In the genomic region with DNA sequence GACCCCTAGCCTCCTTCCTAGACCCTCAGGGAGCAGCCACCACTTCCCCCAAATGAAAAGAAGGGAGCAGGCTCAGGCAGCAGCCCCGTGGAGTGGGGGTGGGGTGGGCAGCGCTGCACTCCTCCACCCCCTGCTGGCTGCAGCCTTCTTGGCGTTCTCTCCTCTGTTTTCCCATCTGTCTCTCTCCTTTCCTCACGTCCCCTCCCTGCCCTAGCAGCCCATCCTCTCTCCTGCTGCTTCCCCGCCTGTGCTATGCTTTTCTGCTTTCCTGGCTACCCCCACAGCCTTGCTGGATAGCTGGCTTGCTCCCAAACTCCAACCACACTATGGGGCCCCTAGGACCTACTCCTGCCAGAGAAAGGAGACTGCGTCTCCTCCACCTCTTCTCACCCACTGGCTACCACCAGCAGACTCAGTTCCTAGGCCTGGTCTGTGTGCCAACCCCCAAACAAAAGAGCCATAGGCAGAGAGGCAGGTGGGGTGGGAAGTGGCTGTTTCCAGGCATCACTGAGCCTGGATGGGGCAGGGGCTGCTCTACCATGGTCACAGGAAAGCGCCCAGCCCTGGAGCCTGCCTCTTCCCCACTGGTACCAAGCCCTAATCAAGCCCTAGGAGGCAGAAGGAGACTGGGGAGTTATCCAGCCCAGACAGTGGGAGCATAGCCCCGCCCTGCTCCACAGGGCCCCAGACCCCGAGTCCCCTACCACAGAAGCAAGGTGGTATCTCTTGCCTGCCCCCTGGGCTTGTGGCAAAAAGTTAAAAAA, we compare ENCODE assay signal across 7 cellular contexts. TPM values are rescaled to one million over a fixed set of nuclear protein-coding genes. Genes with fewer than 3 reads are reported as not detected.
DNase-seq lines count a peak whose midpoint lies in the region; ATAC-seq, FAIRE-seq and TF ChIP-seq lines count a peak whose summit lies in the region.
"Had no signal": no experiment of that assay in that cellular context is flagged by ENCODE, and none has a peak within 500 bp of the region (broad histone marks: within the 10 kb centered on the region; RNA-seq: fewer than 3 reads in every experiment).

No MANE protein-coding gene starts in this region.

- POLR2A ChIA-PET in A549 (lab: Yijun Ruan, JAX): no interaction called here
- POLR2A ChIA-PET in CD8-positive, alpha-beta memory T cell (lab: Charles Lee): no interaction called here

- TF ChIP-seq POLR2A in A549 (IDR thresholded peaks at IDR 0.05; ENCODE audit: low read length): no peak

- H3K36me3 ChIP-seq in CD8-positive, alpha-beta memory T cell (ENCODE audit: insufficient read depth, low read length): no peaks in the 10 kb centered on the region

- CTCF ChIA-PET in A549 (lab: Yijun Ruan, JAX): interaction anchor here (0.6 to 7.0 kb wide), 7 partner anchors 8 to 152 kb away, joined by 3 to 49 read pairs (median 22); a partner anchor contains a TSS
- CTCF ChIA-PET in CD8-positive, alpha-beta memory T cell (lab: Charles Lee): interaction anchor here (0.9 to 4.3 kb wide), 5 partner anchors 11 to 51 kb away, joined by 3 to 24 read pairs (median 4); a partner anchor contains a TSS

- H3K27me3 Mint-ChIP-seq in CD8-positive, alpha-beta memory T cell: peaks cover 5 to 6% of the 10 kb centered on the region in 2 donors
- H3K27me3 Mint-ChIP-seq in stimulated activated naive CD8-positive, alpha-beta T cell treated with anti-CD3 and anti-CD28 coated beads, Interleukin-15, amount 100 ng/mL, for 72 hours: peaks cover 18% of the 10 kb centered on the region
- H3K27me3 Mint-ChIP-seq: activated naive CD4-positive, alpha-beta T cell treated with anti-CD3 and anti-CD28 coated beads, Interleukin-2, amount 50 U/mL, for 24 hours had no signal

- no peaks in the 10 kb centered on the region for H3K27me3 ChIP-seq in CD8-positive, alpha-beta memory T cell (ENCODE audit: insufficient read depth, low read length, poor library complexity, severe bottlenecking)

- H3K4me1 Mint-ChIP-seq in CD8-positive, alpha-beta memory T cell: peaks cover 9 to 15% (median 10%) of the 10 kb centered on the region in 3 donors
- H3K4me1 Mint-ChIP-seq in stimulated activated effector memory CD8-positive, alpha-beta T cell treated with anti-CD3 and anti-CD28 coated beads, Interleukin-12 subunit alpha, Interleukin-12 subunit beta, amount 100 ng/mL, for 72 hours: peaks cover 11% of the 10 kb centered on the region
- H3K4me1 Mint-ChIP-seq in stimulated activated naive CD8-positive, alpha-beta T cell treated with anti-CD3 and anti-CD28 coated beads, Interleukin-15, amount 100 ng/mL, for 72 hours: peaks cover 18% of the 10 kb centered on the region

- H3K36me3 Mint-ChIP-seq in CD8-positive, alpha-beta memory T cell: no peaks in the 10 kb centered on the region
- H3K36me3 Mint-ChIP-seq in stimulated activated effector memory CD8-positive, alpha-beta T cell treated with anti-CD3 and anti-CD28 coated beads, Interleukin-12 subunit alpha, Interleukin-12 subunit beta, amount 100 ng/mL, for 72 hours: peaks cover 8% of the 10 kb centered on the region
- H3K36me3 Mint-ChIP-seq: activated naive CD4-positive, alpha-beta T cell treated with anti-CD3 and anti-CD28 coated beads, Interleukin-2, amount 50 U/mL, for 24 hours had no signal

- ATAC-seq in A549: peak; percentile 63 to 75; a peak in 4 of 6 replicates
- no peak for ATAC-seq in stimulated activated effector memory CD8-positive, alpha-beta T cell treated with anti-CD3 and anti-CD28 coated beads, Interleukin-12 subunit alpha, Interleukin-12 subunit beta, amount 100 ng/mL, for 72 hours
- no peak for ATAC-seq in stimulated activated naive CD8-positive, alpha-beta T cell treated with anti-CD3 and anti-CD28 coated beads, Interleukin-15, amount 100 ng/mL, for 72 hours

- no peak overlapping the region for H3K27ac ChIP-seq in A549
- H3K27ac ChIP-seq in CD8-positive, alpha-beta memory T cell (ENCODE audit: low read depth, low read length): no peak overlapping the region

- H3K4me2 ChIP-seq in A549: 0 out of 3 replicates have a peak overlapping the region, but pooled peaks have one; percentile 39

- TF ChIP-seq EP300 in A549 (IDR thresholded peaks at IDR 0.05): no peak

- TF ChIP-seq RAD21 in A549 (conservative IDR thresholded peaks at IDR 0.05 in 1 of 2, IDR thresholded peaks at IDR 0.05 in 1 of 2): no peak

- no peak overlapping the region for H3K4me3 Mint-ChIP-seq in CD8-positive, alpha-beta memory T cell
- H3K4me3 Mint-ChIP-seq in stimulated activated effector memory CD8-positive, alpha-beta T cell treated with anti-CD3 and anti-CD28 coated beads, Interleukin-12 subunit alpha, Interleukin-12 subunit beta, amount 100 ng/mL, for 72 hours: no peak overlapping the region
- H3K4me3 Mint-ChIP-seq in stimulated activated naive CD8-positive, alpha-beta T cell treated with anti-CD3 and anti-CD28 coated beads, Interleukin-15, amount 100 ng/mL, for 72 hours: no peak overlapping the region
- H3K4me3 Mint-ChIP-seq: activated naive CD4-positive, alpha-beta T cell treated with anti-CD3 and anti-CD28 coated beads, Interleukin-2, amount 50 U/mL, for 24 hours had no signal

- no peak overlapping the region for H3K4me3 ChIP-seq in A549
- H3K4me3 ChIP-seq in choroid plexus epithelial cell (ENCODE audit: low read depth, low read length): no peak overlapping the region
- H3K4me3 ChIP-seq in CD8-positive, alpha-beta memory T cell (ENCODE audit: low read length): no peak overlapping the region

- peaks cover 6% of the 10 kb centered on the region; the same call in 1 of the 3 replicates for H3K4me1 ChIP-seq in A549
- H3K4me1 ChIP-seq in CD8-positive, alpha-beta memory T cell (ENCODE audit: insufficient read depth, low read length): peaks cover 11% of the 10 kb centered on the region

- DNase-seq in A549 (ENCODE audit: low read depth in 1 of 2, low spot score in 1 of 2) (peak in 1 of 2 experiments; percentile 23), LHCN-M2 (ENCODE audit: low read depth) (peak; percentile 37), choroid plexus epithelial cell (ENCODE audit: low read depth) (peak; percentile 72)
- DNase-seq in CD8-positive, alpha-beta memory T cell: no peak
- no peak for DNase-seq in stimulated activated effector memory CD8-positive, alpha-beta T cell treated with anti-CD3 and anti-CD28 coated beads, Interleukin-12 subunit alpha, Interleukin-12 subunit beta, amount 100 ng/mL, for 72 hours (ENCODE audit: low spot score in 2 of 2)
- no peak for DNase-seq in stimulated activated naive CD8-positive, alpha-beta T cell treated with anti-CD3 and anti-CD28 coated beads, Interleukin-15, amount 100 ng/mL, for 72 hours

- 43% methylated on average over 9 of the region's 9 CpGs for WGBS in A549 (ENCODE audit: missing lambda C conversion rate)

- H3K27ac Mint-ChIP-seq in CD8-positive, alpha-beta memory T cell: peak overlapping the region in 1 of 8 donors; percentile 32
- no peak overlapping the region for H3K27ac Mint-ChIP-seq in stimulated activated effector memory CD8-positive, alpha-beta T cell treated with anti-CD3 and anti-CD28 coated beads, Interleukin-12 subunit alpha, Interleukin-12 subunit beta, amount 100 ng/mL, for 72 hours
- H3K27ac Mint-ChIP-seq in stimulated activated naive CD8-positive, alpha-beta T cell treated with anti-CD3 and anti-CD28 coated beads, Interleukin-15, amount 100 ng/mL, for 72 hours: no peak overlapping the region
- H3K27ac Mint-ChIP-seq: activated naive CD4-positive, alpha-beta T cell treated with anti-CD3 and anti-CD28 coated beads, Interleukin-2, amount 50 U/mL, for 24 hours had no signal

- no peaks in the 10 kb centered on the region for H3K9me3 ChIP-seq in A549
- H3K9me3 ChIP-seq in CD8-positive, alpha-beta memory T cell (ENCODE audit: low read length): no peaks in the 10 kb centered on the region

- H3K9me3 Mint-ChIP-seq in CD8-positive, alpha-beta memory T cell: no peaks in the 10 kb centered on the region
- H3K9me3 Mint-ChIP-seq in stimulated activated effector memory CD8-positive, alpha-beta T cell treated with anti-CD3 and anti-CD28 coated beads, Interleukin-12 subunit alpha, Interleukin-12 subunit beta, amount 100 ng/mL, for 72 hours: no peaks in the 10 kb centered on the region
- H3K9me3 Mint-ChIP-seq in stimulated activated naive CD8-positive, alpha-beta T cell treated with anti-CD3 and anti-CD28 coated beads, Interleukin-15, amount 100 ng/mL, for 72 hours: no peaks in the 10 kb centered on the region
- H3K9me3 Mint-ChIP-seq: activated naive CD4-positive, alpha-beta T cell treated with anti-CD3 and anti-CD28 coated beads, Interleukin-2, amount 50 U/mL, for 24 hours had no signal

- no peak for FAIRE-seq in A549 (lab: Jason Lieb, UNC)

- TF ChIP-seq CTCF in A549 (IDR thresholded peaks at IDR 0.05): no peak
- TF ChIP-seq CTCF in choroid plexus epithelial cell (conservative IDR thresholded peaks at IDR 0.05; ENCODE audit: low read depth, low read length): peak; percentile 71

RNA-seq across cellular contexts. Expression of a gene that starts 3.4 kb away (rescaled TPM):
- 0.26 and 0.52 TPM in 2 replicates for polyA plus RNA-seq in A549 (2011; rRNA removed)
- polyA plus RNA-seq in A549 (2012; cell fraction: cytosol; rRNA removed): 0.11 and 0.22 TPM in 2 replicates
- polyA plus RNA-seq in A549 (2012; cell fraction: nucleus; rRNA removed): 0.27 and 0.46 TPM in 2 replicates
- 0.39 to 0.82 TPM (median 0.56 TPM) in 3 replicates for polyA plus RNA-seq in A549 (2017; fragmentation: RNase III; extraction: RNeasy Plus Mini Kit Qiagen cat#74134 plus additional on column Dnase treatment)
- polyA minus RNA-seq in A549 (2011; rRNA and poly(A)+ RNA removed): 0.17 and 0.39 TPM in 2 replicates
- 1.2 and 1.3 TPM in 2 replicates for total RNA-seq in LHCN-M2 (2014; rRNA removed)
- polyA plus RNA-seq in LHCN-M2 (2012): 6.2 TPM
- total RNA-seq in CD8-positive, alpha-beta memory T cell: 1 to 10 TPM in 1 of 2 experiments, under 1 TPM in 1; 0.18 to 1.1 TPM
- 1.1 TPM for polyA plus RNA-seq in CD8-positive, alpha-beta memory T cell

RNA-seq across cellular contexts. Expression of a gene that starts 3.8 kb away (rescaled TPM):
- polyA plus RNA-seq in A549 (2011; rRNA removed) (not detected in 2 replicates), A549 (2017; fragmentation: RNase III; extraction: RNeasy Plus Mini Kit Qiagen cat#74134 plus additional on column Dnase treatment) (not detected in 3 replicates)
- polyA plus RNA-seq in A549 (2012; cell fraction: cytosol; rRNA removed): not detected in 2 replicates
- not detected in 2 replicates for polyA plus RNA-seq in A549 (2012; cell fraction: nucleus; rRNA removed)
- polyA minus RNA-seq in A549 (2011; rRNA and poly(A)+ RNA removed): not detected in 2 replicates
- total RNA-seq in LHCN-M2 (2014; rRNA removed): not detected in 2 replicates
- polyA plus RNA-seq in LHCN-M2 (2012): not detected
- not detected for total RNA-seq in CD8-positive, alpha-beta memory T cell
- polyA plus RNA-seq in CD8-positive, alpha-beta memory T cell: not detected

RNA-seq across cellular contexts. Expression of a gene that starts 13.9 kb away (rescaled TPM):
- 1.9 and 2.8 TPM in 2 replicates for polyA plus RNA-seq in A549 (2011; rRNA removed)
- 1.5 and 1.8 TPM in 2 replicates for polyA plus RNA-seq in A549 (2012; cell fraction: cytosol; rRNA removed)
- polyA plus RNA-seq in A549 (2012; cell fraction: nucleus; rRNA removed): 7.4 and 26.8 TPM in 2 replicates
- 23.4 to 28.7 TPM (median 27.4 TPM) in 3 replicates for polyA plus RNA-seq in A549 (2017; fragmentation: RNase III; extraction: RNeasy Plus Mini Kit Qiagen cat#74134 plus additional on column Dnase treatment)
- polyA minus RNA-seq in A549 (2011; rRNA and poly(A)+ RNA removed): 8.3 and 9.8 TPM in 2 replicates
- 9.8 and 12.1 TPM in 2 replicates for total RNA-seq in LHCN-M2 (2014; rRNA removed)
- polyA plus RNA-seq in LHCN-M2 (2012): 53.9 TPM
- under 1 TPM; 0.39 to 0.47 TPM for total RNA-seq in CD8-positive, alpha-beta memory T cell
- polyA plus RNA-seq in CD8-positive, alpha-beta memory T cell: 0.08 TPM

RNA-seq across cellular contexts. Expression of a gene that starts 27.9 kb away (rescaled TPM):
- polyA plus RNA-seq in A549 (2011; rRNA removed): 41.2 and 50.3 TPM in 2 replicates
- 23.9 and 25.0 TPM in 2 replicates for polyA plus RNA-seq in A549 (2012; cell fraction: cytosol; rRNA removed)
- 12.3 and 14.0 TPM in 2 replicates for polyA plus RNA-seq in A549 (2012; cell fraction: nucleus; rRNA removed)
- 45.0 to 52.6 TPM (median 48.0 TPM) in 3 replicates for polyA plus RNA-seq in A549 (2017; fragmentation: RNase III; extraction: RNeasy Plus Mini Kit Qiagen cat#74134 plus additional on column Dnase treatment)
- 26.1 and 32.3 TPM in 2 replicates for polyA minus RNA-seq in A549 (2011; rRNA and poly(A)+ RNA removed)
- 121 and 125 TPM in 2 replicates for total RNA-seq in LHCN-M2 (2014; rRNA removed)
- polyA plus RNA-seq in LHCN-M2 (2012): 38.0 TPM
- total RNA-seq in CD8-positive, alpha-beta memory T cell: 10 to 100 TPM; 42.8 to 49.9 TPM
- 3.6 TPM for polyA plus RNA-seq in CD8-positive, alpha-beta memory T cell

RNA-seq across cellular contexts. Expression of a gene that starts 31.1 kb away (rescaled TPM):
- polyA plus RNA-seq in A549 (2011; rRNA removed) (2.8 and 3.5 TPM in 2 replicates), A549 (2017; fragmentation: RNase III; extraction: RNeasy Plus Mini Kit Qiagen cat#74134 plus additional on column Dnase treatment) (3.3 to 3.9 TPM (median 3.8 TPM) in 3 replicates)
- polyA plus RNA-seq in A549 (2012; cell fraction: cytosol; rRNA removed): 0.98 and 1.6 TPM in 2 replicates
- 1.0 and 1.2 TPM in 2 replicates for polyA plus RNA-seq in A549 (2012; cell fraction: nucleus; rRNA removed)
- 0.74 and 1.2 TPM in 2 replicates for polyA minus RNA-seq in A549 (2011; rRNA and poly(A)+ RNA removed)
- 16.4 and 19.7 TPM in 2 replicates for total RNA-seq in LHCN-M2 (2014; rRNA removed)
- 23.8 TPM for polyA plus RNA-seq in LHCN-M2 (2012)
- 10 to 100 TPM; 13.5 to 15.3 TPM for total RNA-seq in CD8-positive, alpha-beta memory T cell
- 2.7 TPM for polyA plus RNA-seq in CD8-positive, alpha-beta memory T cell

Comparison
In these comparisons a context has a peak if more than half of its experiments do, and no peak if none do; other contexts are left out.
1. ATAC-seq: peak in A549 (2 of 2); none in stimulated activated effector memory CD8-positive, alpha-beta T cell treated with anti-CD3 and anti-CD28 coated beads, Interleukin-12 subunit alpha, Interleukin-12 subunit beta, amount 100 ng/mL, for 72 hours (single experiment) and stimulated activated naive CD8-positive, alpha-beta T cell treated with anti-CD3 and anti-CD28 coated beads, Interleukin-15, amount 100 ng/mL, for 72 hours (single experiment).
2. DNase-seq: peak in LHCN-M2 (single experiment) and choroid plexus epithelial cell (single experiment); none in CD8-positive, alpha-beta memory T cell (0 of 5), stimulated activated effector memory CD8-positive, alpha-beta T cell treated with anti-CD3 and anti-CD28 coated beads, Interleukin-12 subunit alpha, Interleukin-12 subunit beta, amount 100 ng/mL, for 72 hours (0 of 2) and stimulated activated naive CD8-positive, alpha-beta T cell treated with anti-CD3 and anti-CD28 coated beads, Interleukin-15, amount 100 ng/mL, for 72 hours (0 of 2).